Comparison of ENCODE assay signal across 8 cellular contexts in genomic region chr22:50620861-50621490, GRCh38. TPM values are rescaled to one million over a fixed set of nuclear protein-coding genes. Genes with fewer than 3 reads are reported as not detected.
DNase-seq lines count a peak whose midpoint lies in the region; ATAC-seq and TF ChIP-seq lines count a peak whose summit lies in the region.

No MANE protein-coding gene starts in this region.

- H3K27me3 Mint-ChIP-seq in T-helper 17 cell, result no peaks in the 10 kb centered on the region
- peaks cover 14% of the 10 kb centered on the region for H3K27me3 Mint-ChIP-seq in dendritic cell treated with granulocyte-macrophage colony-stimulating factor and Interleukin-4, amounts not matched to agents 40 ng/mL and 50 ng/mL, for 4 days
- H3K27me3 Mint-ChIP-seq in neural progenitor cell (ENCODE audit: insufficient read depth, low read depth), result peaks cover 5% of the 10 kb centered on the region

- peak; percentile 20 for ATAC-seq in GM18867 (IDR thresholded peaks at IDR 0.05; ENCODE audit: unreplicated experiment)
- peak; percentile 31 for ATAC-seq in HG03097 (IDR thresholded peaks at IDR 0.05; ENCODE audit: low FRiP score, unreplicated experiment)
- peak; percentile 63 for ATAC-seq in T-helper 17 cell

- H3K36me3 ChIP-seq in neural progenitor cell, result no peaks in the 10 kb centered on the region

- H3K9me3 ChIP-seq in T-helper 17 cell (ENCODE audit: control insufficient read depth, low read length, poor library complexity, severe bottlenecking) (no peaks in the 10 kb centered on the region), neural progenitor cell (ENCODE audit: low read depth) (no peaks in the 10 kb centered on the region)

- peaks cover 19% of the 10 kb centered on the region for H3F3A ChIP-seq in neural progenitor cell (ENCODE audit: low read depth)

- H3K4me1 ChIP-seq in neural progenitor cell, result peaks cover 20% of the 10 kb centered on the region

- no peaks in the 10 kb centered on the region for H3K36me3 Mint-ChIP-seq in T-helper 17 cell (ENCODE audit: low read depth)
- peaks cover 21% of the 10 kb centered on the region for H3K36me3 Mint-ChIP-seq in dendritic cell treated with granulocyte-macrophage colony-stimulating factor and Interleukin-4, amounts not matched to agents 40 ng/mL and 50 ng/mL, for 4 days (ENCODE audit: low read depth)
- no peaks in the 10 kb centered on the region for H3K36me3 Mint-ChIP-seq in neural progenitor cell

- peak overlapping the region; percentile 40 for H3K4me3 ChIP-seq in neural progenitor cell

- H3K4me3 Mint-ChIP-seq in T-helper 17 cell, result peak overlapping the region; percentile 91
- peak overlapping the region; percentile 69 for H3K4me3 Mint-ChIP-seq in dendritic cell treated with granulocyte-macrophage colony-stimulating factor and Interleukin-4, amounts not matched to agents 40 ng/mL and 50 ng/mL, for 4 days
- peak overlapping the region; percentile 77 for H3K4me3 Mint-ChIP-seq in neural progenitor cell

- H3K4me1 Mint-ChIP-seq in T-helper 17 cell (peaks cover 19% of the 10 kb centered on the region), neural progenitor cell (peaks cover 28% of the 10 kb centered on the region)
- H3K4me1 Mint-ChIP-seq in dendritic cell treated with granulocyte-macrophage colony-stimulating factor and Interleukin-4, amounts not matched to agents 40 ng/mL and 50 ng/mL, for 4 days (ENCODE audit: low read depth), result peaks cover 35% of the 10 kb centered on the region

- no peak overlapping the region for H3K9ac ChIP-seq in neural progenitor cell

- no peaks in the 10 kb centered on the region for H3K9me3 Mint-ChIP-seq in dendritic cell treated with granulocyte-macrophage colony-stimulating factor and Interleukin-4, amounts not matched to agents 40 ng/mL and 50 ng/mL, for 4 days
- peaks cover 1% of the 10 kb centered on the region for H3K9me3 Mint-ChIP-seq in neural progenitor cell

- H3K27ac Mint-ChIP-seq in T-helper 17 cell, result peak overlapping the region; percentile 99
- H3K27ac Mint-ChIP-seq in dendritic cell treated with granulocyte-macrophage colony-stimulating factor and Interleukin-4, amounts not matched to agents 40 ng/mL and 50 ng/mL, for 4 days, result peak overlapping the region; percentile 81
- no peak overlapping the region for H3K27ac Mint-ChIP-seq in neural progenitor cell

- peak overlapping the region; percentile 64 for H3K4me2 ChIP-seq in neural progenitor cell

- intact Hi-C loops in dendritic cell treated with granulocyte-macrophage colony-stimulating factor and Interleukin-4, amounts not matched to agents 40 ng/mL and 50 ng/mL, for 4 days (cut with micrococcal nuclease), result loop anchor here (2.0 to 5.0 kb wide), 4 partner anchors 44 to 369 kb away; partner anchors contain the start of genes HDAC10, KLHDC7B and SCO2

- H2AFZ ChIP-seq in neural progenitor cell (replicated peaks), result no peak overlapping the region

- peak in 2 of 3 donors; percentile 51 to 56 for DNase-seq in T-helper 17 cell
- no peak for DNase-seq in neural progenitor cell (ENCODE audit: low spot score)
- DNase-seq in GM19238 (ENCODE audit: insufficient read length, low spot score), result no peak
- DNase-seq in foreskin melanocyte, result no peak
- no peak for DNase-seq in NCI-H1105 (lab: John Stamatoyannopoulos, UW)

- no peaks in the 10 kb centered on the region for H4K20me1 ChIP-seq in neural progenitor cell (ENCODE audit: low read depth)

- H3K79me2 ChIP-seq in neural progenitor cell (ENCODE audit: low read depth), result no peaks in the 10 kb centered on the region

- no peak overlapping the region for H3K27ac ChIP-seq in neural progenitor cell

- no peak for TF ChIP-seq CTCF in neural progenitor cell (IDR thresholded peaks at IDR 0.05)

- peaks cover 22% of the 10 kb centered on the region for H3K27me3 ChIP-seq in neural progenitor cell

RNA-seq across cellular contexts. Expression of gene ARSA, which starts 7.0 kb away (rescaled TPM):
- total RNA-seq in T-helper 17 cell (10 to 100 TPM; 59.4 to 64.0 TPM), neural progenitor cell (ENCODE audit: low replicate concordance) (4.2 and 18.4 TPM in 2 replicates)

RNA-seq across cellular contexts. Expression of gene MAPK8IP2, which starts 20.4 kb away (rescaled TPM):
- total RNA-seq in T-helper 17 cell (under 1 TPM; 0.08 to 0.17 TPM), neural progenitor cell (ENCODE audit: low replicate concordance) (0.74 TPM in 1 of 2 replicates, not detected in the other)

RNA-seq across cellular contexts. Expression of gene CHKB, which starts 38.3 kb away (rescaled TPM):
- total RNA-seq in T-helper 17 cell, result 100 to 1,000 TPM; 133 to 181 TPM
- 67.4 and 93.9 TPM in 2 replicates for total RNA-seq in neural progenitor cell (ENCODE audit: low replicate concordance)

RNA-seq across cellular contexts. Expression of gene CPT1B, which starts 42.7 kb away (rescaled TPM):
- total RNA-seq in T-helper 17 cell (10 to 100 TPM; 40.0 to 59.5 TPM), neural progenitor cell (ENCODE audit: low replicate concordance) (33.9 and 49.6 TPM in 2 replicates)

RNA-seq across cellular contexts. Expression of gene SHANK3, which starts 51.6 kb away (rescaled TPM):
- total RNA-seq in T-helper 17 cell (under 1 TPM in 1 of 2 donors, not detected in 1; 0.07 TPM), neural progenitor cell (ENCODE audit: low replicate concordance) (0.65 and 3.6 TPM in 2 replicates)

Comparison
In these comparisons a context has a peak if more than half of its experiments do, and no peak if none do; other contexts are left out.
1. DNase-seq: peak in T-helper 17 cell (2 of 3); none in neural progenitor cell (single experiment), GM19238 (single experiment), foreskin melanocyte (single experiment) and NCI-H1105 (single experiment).
2. Peak in every context shown above with its lines, with median percentiles within 50 percentile points of each other: ATAC-seq and H3K4me3 Mint-ChIP-seq.